ENCODE assay signal across 17 cellular contexts in the genomic region with DNA sequence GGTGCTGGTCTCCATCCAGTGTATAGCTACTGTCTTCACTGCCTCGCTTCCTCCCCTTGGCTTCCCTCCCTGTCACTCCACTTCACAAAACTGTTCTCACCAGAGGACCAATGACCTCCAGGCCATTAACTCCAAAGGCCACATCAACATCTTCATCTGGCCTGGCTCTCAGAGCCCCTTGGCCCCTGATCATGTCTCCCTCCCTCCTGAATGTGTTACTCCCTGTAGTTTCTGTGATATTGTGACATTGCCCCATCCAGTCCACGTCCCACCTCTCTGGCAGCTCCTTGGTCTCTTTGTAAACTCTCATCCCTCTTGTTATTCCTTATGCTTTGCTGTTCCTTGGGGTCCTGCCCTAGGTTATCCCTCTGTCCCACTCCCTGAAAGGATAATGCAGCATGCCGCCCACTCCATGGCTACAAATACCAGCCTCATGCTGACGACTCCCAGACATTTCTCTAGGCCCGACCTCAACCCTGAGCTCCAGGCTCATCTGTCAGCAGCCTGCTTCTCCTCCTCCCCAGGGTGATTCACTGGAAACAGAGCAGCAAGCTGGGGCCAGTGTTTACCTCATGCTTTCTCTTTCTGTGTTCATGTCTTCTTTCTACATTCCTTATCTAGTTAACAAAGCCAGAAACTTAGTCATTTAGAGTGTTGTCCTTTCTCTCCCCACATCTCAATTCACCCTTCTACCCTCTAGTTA.
DNase-seq lines count a peak whose midpoint lies in the region; ATAC-seq and TF ChIP-seq lines count a peak whose summit lies in the region.
"Had no signal": no experiment of that assay in that cellular context is flagged by ENCODE, and none has a peak within 500 bp of the region (broad histone marks: within the 10 kb centered on the region; RNA-seq: fewer than 3 reads in every experiment).

No MANE protein-coding gene starts in this region.

- DNase-seq in SK-N-SH (no peak), choroid plexus epithelial cell (ENCODE audit: low read depth) (peak; percentile 29), kidney glomerular epithelial cell (lab: John Stamatoyannopoulos, UW) (peak; percentile 85), upper lobe of right lung (no peak), foreskin melanocyte (no peak)
- DNase-seq in activated T-cell treated with anti-CD3 and anti-CD28 coated beads, Interleukin-2, amount 50 U/mL, for 72 hours: no peak
- DNase-seq: activated B cell treated with CpG ODN at 0.5 μM for 24 hours; activated T-cell treated with anti-CD3 and anti-CD28 coated beads, Interleukin-2, amount 50 U/mL, for 4 hours; caudate nucleus; DMS79 treated with DMSO at 0.1 percent for 48 hours; esophagus squamous epithelium; NCI-H1092 treated with DMSO at 0.1 percent for 48 hours; NCI-H526 treated with DMSO at 0.1 percent for 48 hours had no signal

- H3K4me3 ChIP-seq in SK-N-SH (ENCODE audit: low read depth in 2 of 2, low read length in 1 of 2) (no peak overlapping the region), choroid plexus epithelial cell (ENCODE audit: low read depth, low read length) (no peak overlapping the region), upper lobe of right lung (no peak overlapping the region)
- H3K4me3 ChIP-seq: esophagus squamous epithelium, SK-N-MC had no signal

- H3K36me3 Mint-ChIP-seq in activated T-cell treated with anti-CD3 and anti-CD28 coated beads, Interleukin-2, amount 50 U/mL, for 72 hours (ENCODE audit: insufficient read depth in 2 of 2): no peaks in the 10 kb centered on the region

- CTCF ChIA-PET in SK-N-SH (lab: Yijun Ruan, JAX): interaction anchor here (1.2 to 1.8 kb wide), 2 partner anchors 9 to 134 kb away, joined by 5 to 8 read pairs; no protein-coding TSS in a partner anchor

- H3K4me1 ChIP-seq in SK-N-SH (ENCODE audit: control insufficient read depth in 1 of 2, insufficient read depth in 2 of 2, low read depth in 1 of 2, low read length in 1 of 2): peaks cover 10 to 11% of the 10 kb centered on the region in 2 experiments; a peak in 3 of 4 replicates
- H3K4me1 ChIP-seq in upper lobe of right lung: no peaks in the 10 kb centered on the region
- H3K4me1 ChIP-seq: esophagus squamous epithelium had no signal

- intact Hi-C loops in upper lobe of right lung (cut with DNase I): no loop called here

- no peak overlapping the region for H3K9ac ChIP-seq in SK-N-SH

- no peaks in the 10 kb centered on the region for H3K27me3 Mint-ChIP-seq in activated T-cell treated with anti-CD3 and anti-CD28 coated beads, Interleukin-2, amount 50 U/mL, for 72 hours (ENCODE audit: low read depth)
- H3K27me3 Mint-ChIP-seq: activated B cell treated with CpG ODN at 0.5 μM for 24 hours had no signal

- no peaks in the 10 kb centered on the region for H3K27me3 ChIP-seq in SK-N-SH (ENCODE audit: insufficient read depth)
- H3K27me3 ChIP-seq in upper lobe of right lung: peaks cover 4% of the 10 kb centered on the region
- H3K27me3 ChIP-seq: esophagus squamous epithelium had no signal

- WGBS in SK-N-SH (ENCODE audit: low lambda C conversion rate): 34% methylated on average over 5 of the region's 5 CpGs

- no peak for TF ChIP-seq EP300 in SK-N-SH (IDR thresholded peaks at IDR 0.05; ENCODE audit: borderline replicate concordance in 1 of 2, low read depth in 1 of 2, low read length in 1 of 2)

- ATAC-seq in SK-N-SH treated with all-trans-retinoic acid at 6 μM for 48 hours (no peak), upper lobe of right lung (peak; percentile 31), GM18868 (IDR thresholded peaks at IDR 0.05; ENCODE audit: unreplicated experiment) (no peak)
- ATAC-seq in activated T-cell treated with anti-CD3 and anti-CD28 coated beads, Interleukin-2, amount 50 U/mL, for 72 hours (replicated peaks in 1 of 2): no peak

- no peaks in the 10 kb centered on the region for H3K9me3 Mint-ChIP-seq in activated T-cell treated with anti-CD3 and anti-CD28 coated beads, Interleukin-2, amount 50 U/mL, for 72 hours
- H3K9me3 Mint-ChIP-seq: activated B cell treated with CpG ODN at 0.5 μM for 24 hours; activated T-cell treated with anti-CD3 and anti-CD28 coated beads, Interleukin-2, amount 50 U/mL, for 4 hours had no signal

- H3K36me3 ChIP-seq in SK-N-SH (replicated peaks in 1 of 2; ENCODE audit: control insufficient read depth in 1 of 2, insufficient read depth in 2 of 2, low read length in 1 of 2) (no peaks in the 10 kb centered on the region), upper lobe of right lung (no peaks in the 10 kb centered on the region)
- H3K36me3 ChIP-seq: esophagus squamous epithelium had no signal

- no peak overlapping the region for H3K27ac Mint-ChIP-seq in activated T-cell treated with anti-CD3 and anti-CD28 coated beads, Interleukin-2, amount 50 U/mL, for 72 hours
- H3K27ac Mint-ChIP-seq: activated B cell treated with CpG ODN at 0.5 μM for 24 hours had no signal

- no peaks in the 10 kb centered on the region for H4K20me1 ChIP-seq in SK-N-SH (ENCODE audit: insufficient read depth)

- H3K4me1 Mint-ChIP-seq in activated T-cell treated with anti-CD3 and anti-CD28 coated beads, Interleukin-2, amount 50 U/mL, for 72 hours (ENCODE audit: low read depth): no peaks in the 10 kb centered on the region
- H3K4me1 Mint-ChIP-seq: activated B cell treated with CpG ODN at 0.5 μM for 24 hours had no signal

- H3K9me3 ChIP-seq in SK-N-SH (no peaks in the 10 kb centered on the region), upper lobe of right lung (no peaks in the 10 kb centered on the region)
- H3K9me3 ChIP-seq: esophagus squamous epithelium had no signal

- POLR2A ChIA-PET in SK-N-SH (lab: Yijun Ruan, JAX): no interaction called here

- 0 out of 2 replicates have a peak overlapping the region, but pooled peaks have one; percentile 12 for H2AFZ ChIP-seq in SK-N-SH (ENCODE audit: low read depth)

- no peak overlapping the region for H3K4me3 Mint-ChIP-seq in activated T-cell treated with anti-CD3 and anti-CD28 coated beads, Interleukin-2, amount 50 U/mL, for 72 hours
- H3K4me3 Mint-ChIP-seq: activated B cell treated with CpG ODN at 0.5 μM for 24 hours; activated T-cell treated with anti-CD3 and anti-CD28 coated beads, Interleukin-2, amount 50 U/mL, for 4 hours had no signal

- H3K27ac ChIP-seq in SK-N-SH (ENCODE audit: low read depth in 2 of 2, low read length in 1 of 2) (peak overlapping the region in 1 of 2 experiments; percentile 56; a peak in 2 of 4 replicates), upper lobe of right lung (no peak overlapping the region)
- H3K27ac ChIP-seq: 22Rv1, SK-N-MC had no signal

- TF ChIP-seq CTCF in SK-N-SH (IDR thresholded peaks at IDR 0.05): no peak
- TF ChIP-seq CTCF in choroid plexus epithelial cell (conservative IDR thresholded peaks at IDR 0.05; ENCODE audit: low read depth, low read length): no peak
- no peak for TF ChIP-seq CTCF in upper lobe of right lung (IDR thresholded peaks at IDR 0.05)

- H3K79me2 ChIP-seq in SK-N-SH (ENCODE audit: insufficient read depth): peaks cover 3% of the 10 kb centered on the region; the same call in 1 of the 2 replicates

- H3K4me2 ChIP-seq in SK-N-SH: peak overlapping the region; percentile 46

- H3F3A ChIP-seq in SK-N-SH (replicated peaks; ENCODE audit: insufficient read depth): peaks cover 6% of the 10 kb centered on the region

- TF ChIP-seq RAD21 in SK-N-SH (IDR thresholded peaks at IDR 0.05; ENCODE audit: low read length): no peak

- H3K9me2 ChIP-seq in SK-N-SH: no peaks in the 10 kb centered on the region

TF ChIP-seq in SK-N-SH, 30 proteins besides CTCF, POLR2A, EP300 and RAD21:
- TF ChIP-seq FOXJ3 (CRISPR knock-in tag; IDR thresholded peaks at IDR 0.05) (no peak), MEF2A (IDR thresholded peaks at IDR 0.05; ENCODE audit: borderline replicate concordance, low read depth) (no peak)
- TF ChIP-seq, protein P1, sequence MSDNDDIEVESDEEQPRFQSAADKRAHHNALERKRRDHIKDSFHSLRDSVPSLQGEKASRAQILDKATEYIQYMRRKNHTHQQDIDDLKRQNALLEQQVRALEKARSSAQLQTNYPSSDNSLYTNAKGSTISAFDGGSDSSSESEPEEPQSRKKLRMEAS (IDR thresholded peaks at IDR 0.05; ENCODE audit: low read depth): no peak

TF ChIP-seq in SK-N-SH treated with all-trans-retinoic acid at 6 μM for 48 hours, 23 proteins besides CTCF, POLR2A, EP300 and RAD21 (continues in another document):
- TF ChIP-seq TCF4 (CRISPR knock-in tag; IDR thresholded peaks at IDR 0.05; ENCODE audit: borderline replicate concordance) (no peak), SNAI2 (CRISPR knock-in tag; IDR thresholded peaks at IDR 0.05) (no peak), TOX (CRISPR knock-in tag; IDR thresholded peaks at IDR 0.05; ENCODE audit: borderline replicate concordance) (no peak), PPARA (CRISPR knock-in tag; IDR thresholded peaks at IDR 0.05; ENCODE audit: borderline replicate concordance) (no peak), OSR1 (CRISPR knock-in tag; IDR thresholded peaks at IDR 0.05) (no peak), ZNF8 (CRISPR knock-in tag; IDR thresholded peaks at IDR 0.05) (no peak), RARB (CRISPR knock-in tag; IDR thresholded peaks at IDR 0.05) (no peak), ZFP3 (CRISPR knock-in tag; IDR thresholded peaks at IDR 0.05) (no peak), ESRRG (CRISPR knock-in tag; IDR thresholded peaks at IDR 0.05) (no peak), ZFP30 (CRISPR knock-in tag; IDR thresholded peaks at IDR 0.05) (no peak), ZC3H10 (CRISPR knock-in tag; IDR thresholded peaks at IDR 0.05) (no peak), GLIS3 (CRISPR knock-in tag; IDR thresholded peaks at IDR 0.05) (no peak)
- TF ChIP-seq, protein P2, sequence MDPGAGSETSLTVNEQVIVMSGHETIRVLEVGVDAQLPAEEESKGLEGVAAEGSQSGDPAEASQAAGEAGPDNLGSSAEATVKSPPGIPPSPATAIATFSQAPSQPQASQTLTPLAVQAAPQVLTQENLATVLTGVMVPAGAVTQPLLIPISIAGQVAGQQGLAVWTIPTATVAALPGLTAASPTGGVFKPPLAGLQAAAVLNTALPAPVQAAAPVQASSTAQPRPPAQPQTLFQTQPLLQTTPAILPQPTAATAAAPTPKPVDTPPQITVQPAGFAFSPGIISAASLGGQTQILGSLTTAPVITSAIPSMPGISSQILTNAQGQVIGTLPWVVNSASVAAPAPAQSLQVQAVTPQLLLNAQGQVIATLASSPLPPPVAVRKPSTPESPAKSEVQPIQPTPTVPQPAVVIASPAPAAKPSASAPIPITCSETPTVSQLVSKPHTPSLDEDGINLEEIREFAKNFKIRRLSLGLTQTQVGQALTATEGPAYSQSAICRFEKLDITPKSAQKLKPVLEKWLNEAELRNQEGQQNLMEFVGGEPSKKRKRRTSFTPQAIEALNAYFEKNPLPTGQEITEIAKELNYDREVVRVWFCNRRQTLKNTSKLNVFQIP (CRISPR knock-in tag; IDR thresholded peaks at IDR 0.05; ENCODE audit: borderline replicate concordance, low read depth): no peak

Comparison
In these comparisons a context has a peak if more than half of its experiments do, and no peak if none do; other contexts are left out.
1. DNase-seq: peak in choroid plexus epithelial cell (single experiment) and kidney glomerular epithelial cell (single experiment); none in SK-N-SH (single experiment), upper lobe of right lung (single experiment), activated T-cell treated with anti-CD3 and anti-CD28 coated beads, Interleukin-2, amount 50 U/mL, for 72 hours (0 of 2) and foreskin melanocyte (single experiment).